ENCODE assay signal across 8 cellular contexts in the genomic region with DNA sequence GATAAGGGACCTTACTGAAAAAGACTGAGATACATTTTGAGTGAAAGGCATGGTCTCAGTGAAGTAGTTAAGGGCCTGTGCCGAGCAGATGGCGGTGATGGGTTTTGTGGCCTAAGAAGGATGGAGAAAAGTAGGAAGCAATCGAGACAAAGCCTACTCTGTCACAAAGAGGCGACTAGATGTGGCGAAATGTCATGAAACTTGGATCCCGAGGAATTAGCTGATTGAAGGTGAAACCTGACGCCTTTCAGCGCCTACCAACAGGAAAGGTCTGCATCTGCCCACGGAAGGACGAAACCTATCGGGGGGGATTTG.
DNase-seq lines count a peak whose midpoint lies in the region; ATAC-seq and TF ChIP-seq lines count a peak whose summit lies in the region.

No MANE protein-coding gene starts in this region.

- peaks cover 23% of the 10 kb centered on the region for H3K4me1 ChIP-seq in mucosa of stomach (ENCODE audit: control insufficient read depth, insufficient read depth, low read length)

- DNase-seq in Kasumi-1 (lab: John Stamatoyannopoulos, UW): peak; percentile 58 to 70
- no peak for DNase-seq in choroid plexus epithelial cell (ENCODE audit: low read depth)
- DNase-seq in NCI-H1105 treated with DMSO at 0.1 percent for 48 hours (lab: John Stamatoyannopoulos, UW): no peak
- DNase-seq in NCI-H1105 (lab: John Stamatoyannopoulos, UW): no peak
- no peak for DNase-seq in stimulated activated CD4-positive, alpha-beta T cell treated with anti-CD3 and anti-CD28 coated beads, Interleukin-4, amount 100 ng/mL, for 1 hour

- H3K4me3 ChIP-seq in choroid plexus epithelial cell (ENCODE audit: low read depth, low read length) (peak overlapping the region; percentile 99), mucosa of stomach (ENCODE audit: low read length) (peak overlapping the region; percentile 93)

- TF ChIP-seq CTCF in choroid plexus epithelial cell (conservative IDR thresholded peaks at IDR 0.05; ENCODE audit: low read depth, low read length): no peak

- no peaks in the 10 kb centered on the region for H3K27me3 ChIP-seq in mucosa of stomach (ENCODE audit: control insufficient read depth, insufficient read depth, low read length)

- peak; percentile 0 for ATAC-seq in GM21423 (IDR thresholded peaks at IDR 0.05; ENCODE audit: unreplicated experiment)
- ATAC-seq in GM18868 (IDR thresholded peaks at IDR 0.05; ENCODE audit: unreplicated experiment): no peak

- H3K9ac ChIP-seq in mucosa of stomach (ENCODE audit: low read length): peak overlapping the region; percentile 78

- H3K9me3 ChIP-seq in mucosa of stomach (ENCODE audit: control insufficient read depth, low read length): no peaks in the 10 kb centered on the region

- no peaks in the 10 kb centered on the region for H3K36me3 ChIP-seq in mucosa of stomach (ENCODE audit: control insufficient read depth, insufficient read depth, low read length)

Comparison
In these comparisons a context has a peak if more than half of its experiments do, and no peak if none do; other contexts are left out.
1. DNase-seq: peak in Kasumi-1 (2 of 2); none in choroid plexus epithelial cell (single experiment), NCI-H1105 treated with DMSO at 0.1 percent for 48 hours (single experiment), NCI-H1105 (single experiment) and stimulated activated CD4-positive, alpha-beta T cell treated with anti-CD3 and anti-CD28 coated beads, Interleukin-4, amount 100 ng/mL, for 1 hour (single experiment).